12 cellular contexts compared by ENCODE assay signal in genomic region chr3:13880811-13881156, GRCh38. TPM values are rescaled to one million over a fixed set of nuclear protein-coding genes. Genes with fewer than 3 reads are reported as not detected.
DNase-seq lines count a peak whose midpoint lies in the region; ATAC-seq and TF ChIP-seq lines count a peak whose summit lies in the region.
"Had no signal": no experiment of that assay in that cellular context is flagged by ENCODE, and none has a peak within 500 bp of the region (broad histone marks: within the 10 kb centered on the region; RNA-seq: fewer than 3 reads in every experiment).

No MANE protein-coding gene starts in this region.

- H2BK5ac ChIP-seq in trophoblast cell (ENCODE audit: low read depth, low read length, poor library complexity): no peak overlapping the region

- H3K4me1 ChIP-seq in RWPE2 (ENCODE audit: insufficient read depth, poor library complexity, severe bottlenecking) (peaks cover 3% of the 10 kb centered on the region), iPS DF 6.9 (ENCODE audit: control insufficient read depth, insufficient read depth, low read length) (no peaks in the 10 kb centered on the region), trophoblast cell (ENCODE audit: control insufficient read depth in 1 of 2, insufficient read depth in 2 of 2, low read length in 2 of 2) (peaks cover 9 to 12% of the 10 kb centered on the region in 2 experiments), prostate gland (replicated peaks) (peaks cover 15% of the 10 kb centered on the region)

- no peak overlapping the region for H3K9ac ChIP-seq in trophoblast cell (ENCODE audit: low read length)

- H3K23ac ChIP-seq in trophoblast cell (ENCODE audit: low read length): no peak overlapping the region

- DNase-seq in NCI-H1105 treated with DMSO at 0.1 percent for 48 hours (lab: John Stamatoyannopoulos, UW): peak; percentile 29
- no peak for DNase-seq in NCI-H1105 (lab: John Stamatoyannopoulos, UW)
- no peak for DNase-seq in RWPE2 (ENCODE audit: low spot score)
- DNase-seq in iPS DF 6.9 (ENCODE audit: low read depth, low spot score): no peak
- DNase-seq in trophoblast cell: peak in 1 of 2 donors; percentile 19
- DNase-seq in NCI-H1694 (lab: John Stamatoyannopoulos, UW): no peak
- no peak for DNase-seq in kidney tubule cell (ENCODE audit: low spot score)
- DNase-seq in prostate gland (ENCODE audit: low spot score): no peak
- DNase-seq: DMS153 had no signal

- H3K4me3 ChIP-seq in RWPE2 (ENCODE audit: severe bottlenecking) (peak overlapping the region; percentile 96), iPS DF 6.9 (ENCODE audit: low read length) (peak overlapping the region; percentile 74; the same call in 1 of the 2 replicates), trophoblast cell (ENCODE audit: low read depth, low read length) (peak overlapping the region; percentile 1), prostate gland (peak overlapping the region in 1 of 2 donors; percentile 8)

- H3K79me1 ChIP-seq in trophoblast cell (ENCODE audit: low read length): no peaks in the 10 kb centered on the region

- peak overlapping the region; percentile 55 for H3K4me2 ChIP-seq in trophoblast cell (ENCODE audit: low read length)

- H3K4ac ChIP-seq in trophoblast cell (ENCODE audit: low read depth, low read length): no peak overlapping the region

- H2AK5ac ChIP-seq in trophoblast cell (ENCODE audit: low read length): no peak overlapping the region

- intact Hi-C loops in prostate gland (cut with DNase I): no loop called here

- no peak for TF ChIP-seq POLR2A in prostate gland (IDR thresholded peaks at IDR 0.05)

- H4K12ac ChIP-seq in trophoblast cell (ENCODE audit: low read depth, low read length): no peak overlapping the region

- no peak overlapping the region for H2AFZ ChIP-seq in trophoblast cell (ENCODE audit: insufficient read depth, low read length, poor library complexity)

- no peak overlapping the region for H2BK12ac ChIP-seq in trophoblast cell (ENCODE audit: low read length)

- no peaks in the 10 kb centered on the region for H3K79me2 ChIP-seq in trophoblast cell (ENCODE audit: control insufficient read depth, insufficient read depth, low read length, poor library complexity)

- H3K36me3 ChIP-seq in RWPE2 (ENCODE audit: low read depth) (peaks cover 11% of the 10 kb centered on the region), iPS DF 6.9 (ENCODE audit: control insufficient read depth, insufficient read depth, low read length) (no peaks in the 10 kb centered on the region), trophoblast cell (ENCODE audit: control insufficient read depth in 1 of 2, insufficient read depth in 2 of 2, low read length in 2 of 2) (no peaks in the 10 kb centered on the region), prostate gland (no peaks in the 10 kb centered on the region)
- H3K36me3 ChIP-seq: right atrium auricular region, tibial artery had no signal

- H3K9me3 ChIP-seq in RWPE2 (ENCODE audit: severe bottlenecking): no peaks in the 10 kb centered on the region
- no peaks in the 10 kb centered on the region for H3K9me3 ChIP-seq in iPS DF 6.9 (ENCODE audit: control insufficient read depth, insufficient read depth, low read length)
- peaks cover 2% of the 10 kb centered on the region for H3K9me3 ChIP-seq in trophoblast cell (ENCODE audit: insufficient read depth, low read depth, low read length)
- H3K9me3 ChIP-seq in prostate gland: no peaks in the 10 kb centered on the region

- no peak overlapping the region for H4K91ac ChIP-seq in trophoblast cell (ENCODE audit: low read depth, low read length)

- no CpG with 5 or more reads among the region's 15 CpGs for WGBS in iPS DF 6.9 (ENCODE audit: insufficient coverage, insufficient read length)
- WGBS in trophoblast cell (ENCODE audit: extremely low coverage, insufficient coverage, insufficient read length): no CpG with 5 or more reads among the region's 15 CpGs
- 0% methylated on average over 1 of the region's 15 CpGs for WGBS in prostate gland

- peak overlapping the region; percentile 75 for H3K27ac ChIP-seq in RWPE2 (ENCODE audit: poor library complexity, severe bottlenecking)
- H3K27ac ChIP-seq in iPS DF 6.9 (ENCODE audit: low read length): no peak overlapping the region
- H3K27ac ChIP-seq in trophoblast cell (ENCODE audit: low read depth, low read length): no peak overlapping the region
- H3K27ac ChIP-seq in prostate gland: no peak overlapping the region
- H3K27ac ChIP-seq: right atrium auricular region, tibial artery had no signal

- H3K18ac ChIP-seq in trophoblast cell (ENCODE audit: low read length): no peak overlapping the region

- ATAC-seq in RWPE2 (ENCODE audit: low read depth): peak; percentile 35

- H4K8ac ChIP-seq in trophoblast cell (ENCODE audit: low read depth, low read length): no peak overlapping the region

- TF ChIP-seq CTCF in RWPE2 (IDR thresholded peaks at IDR 0.05; ENCODE audit: poor library complexity, severe bottlenecking) (peak; percentile 83), prostate gland (IDR thresholded peaks at IDR 0.05) (peak in 1 of 4 experiments; percentile 22)

- H3K27me3 ChIP-seq in RWPE2 (ENCODE audit: insufficient read depth, poor library complexity, severe bottlenecking): no peaks in the 10 kb centered on the region
- H3K27me3 ChIP-seq in iPS DF 6.9 (ENCODE audit: control insufficient read depth, insufficient read depth, low read length): peaks cover 47% of the 10 kb centered on the region
- peaks cover 58% of the 10 kb centered on the region for H3K27me3 ChIP-seq in trophoblast cell (ENCODE audit: insufficient read depth, low read length)
- no peaks in the 10 kb centered on the region for H3K27me3 ChIP-seq in prostate gland (replicated peaks; ENCODE audit: insufficient read depth)

- no peak overlapping the region for H2BK120ac ChIP-seq in trophoblast cell (ENCODE audit: insufficient read depth, low read length, poor library complexity)

- H3K14ac ChIP-seq in trophoblast cell (ENCODE audit: low read length): no peak overlapping the region

RNA-seq across cellular contexts. Expression of gene WNT7A, which starts 0.9 kb away (rescaled TPM):
- polyA plus RNA-seq in trophoblast cell (2013): 0.37 and 0.46 TPM in 2 replicates
- total RNA-seq in prostate gland: under 1 TPM in 1 of 2 donors, not detected in 1; 0.11 TPM
- total RNA-seq: A172, right atrium auricular region had no signal
